In genomic region chrX:26915064-26915463, GRCh38 we compare ENCODE assay signal across 28 cellular contexts.
A peak's percentile ranks its signal among the peaks of the same experiment; 100 is the strongest.
DNase-seq lines count a peak whose midpoint lies in the region; ATAC-seq and TF ChIP-seq lines count a peak whose summit lies in the region.
"Had no signal": no experiment of that assay in that cellular context is flagged by ENCODE, and none has a peak within 500 bp of the region (broad histone marks: within the 10 kb centered on the region; RNA-seq: fewer than 3 reads in every experiment).

No MANE protein-coding gene starts in this region.

- no peaks in the 10 kb centered on the region for H3K9me3 ChIP-seq in GM23248 (ENCODE audit: low read depth)
- H3K9me3 ChIP-seq: ovary, SK-N-SH, vagina had no signal

- H3K79me2 ChIP-seq in GM23248 (ENCODE audit: insufficient read depth) = no peaks in the 10 kb centered on the region

- no peaks in the 10 kb centered on the region for H3K9me2 ChIP-seq in GM23248 (ENCODE audit: insufficient read depth)
- H3K9me2 ChIP-seq: SK-N-SH had no signal

- no peaks in the 10 kb centered on the region for H4K20me1 ChIP-seq in GM23248 (ENCODE audit: insufficient read depth)

- no peak overlapping the region for H3K4me2 ChIP-seq in GM23248 (ENCODE audit: unreplicated experiment)
- H3K4me2 ChIP-seq: SK-N-SH had no signal

- peak; percentile 35 for DNase-seq in GM23248
- peak; percentile 93 for DNase-seq in NCI-H748 (lab: John Stamatoyannopoulos, UW; ENCODE audit: unreplicated experiment)
- peak; percentile 72 for DNase-seq in dermis blood vessel endothelial cell
- peak; percentile 43 for DNase-seq in kidney epithelial cell (ENCODE audit: low read depth)
- no peak for DNase-seq in activated T-cell treated with anti-CD3 and anti-CD28 coated beads, Interleukin-2, amount 50 U/mL, for 1 hour
- no peak for DNase-seq in NCI-H2196 treated with DMSO at 0.1 percent for 48 hours (lab: John Stamatoyannopoulos, UW; ENCODE audit: unreplicated experiment)
- DNase-seq: activated CD4-positive, alpha-beta T cell treated with anti-CD3 and anti-CD28 coated beads for 1 hour; activated CD8-positive, alpha-beta T cell treated with anti-CD3 and anti-CD28 coated beads for 36 hours; activated naive CD8-positive, alpha-beta T cell treated with anti-CD3 and anti-CD28 coated beads for 36 hours; CD4-positive, CD25-positive, alpha-beta regulatory T cell; dorsolateral prefrontal cortex; GOT3; head of caudate nucleus; kidney glomerular epithelial cell; NCI-H1436 treated with DMSO at 0.1 percent for 48 hours; NCI-H526; ovary; SK-N-SH; small intestine; T-helper 17 cell had no signal

- no peaks in the 10 kb centered on the region for H3F3A ChIP-seq in GM23248 (ENCODE audit: insufficient read depth)

- H3K27me3 Mint-ChIP-seq in activated T-helper 17 cell treated with anti-CD3 and anti-CD28 coated beads, Interleukin-2, amount 50 U/mL, for 72 hours = no peaks in the 10 kb centered on the region
- H3K27me3 Mint-ChIP-seq: activated CD8-positive, alpha-beta T cell treated with anti-CD3 and anti-CD28 coated beads for 36 hours; activated naive CD8-positive, alpha-beta T cell treated with anti-CD3 and anti-CD28 coated beads for 36 hours; CD4-positive, CD25-positive, alpha-beta regulatory T cell; central memory CD8-positive, alpha-beta T cell; stimulated activated naive CD8-positive, alpha-beta T cell treated with anti-CD3 and anti-CD28 coated beads, Interleukin-15, Interleukin-2, amounts not matched to agents 100 ng/mL and 50 ng/mL, for 24 hours; T-helper 17 cell had no signal

- no peak overlapping the region for H3K27ac ChIP-seq in GM23248
- H3K27ac ChIP-seq: dorsolateral prefrontal cortex, ovary, vagina had no signal

- H3K9ac ChIP-seq in GM23248 = no peak overlapping the region
- H3K9ac ChIP-seq: SK-N-SH had no signal

- no peaks in the 10 kb centered on the region for H3K4me1 Mint-ChIP-seq in activated T-helper 17 cell treated with anti-CD3 and anti-CD28 coated beads, Interleukin-2, amount 50 U/mL, for 72 hours
- H3K4me1 Mint-ChIP-seq: activated naive CD8-positive, alpha-beta T cell treated with anti-CD3 and anti-CD28 coated beads for 36 hours; CD4-positive, CD25-positive, alpha-beta regulatory T cell; central memory CD8-positive, alpha-beta T cell; nephron; T-helper 17 cell had no signal

- 42 to 47% methylated on average over 2 of the region's 2 CpGs for WGBS in GM23248 (ENCODE audit: low coverage in 1 of 2, low lambda C conversion rate in 2 of 2, missing lambda C conversion rate in 2 of 2), 2 experiments

- no peak for TF ChIP-seq CTCF in kidney epithelial cell (IDR thresholded peaks at IDR 0.05; ENCODE audit: insufficient read depth, low read length, poor library complexity, severe bottlenecking)

- in situ Hi-C loops in GM23248 (cut with MboI) = no loop called here

- H3K4me3 Mint-ChIP-seq in activated T-helper 17 cell treated with anti-CD3 and anti-CD28 coated beads, Interleukin-2, amount 50 U/mL, for 72 hours = no peak overlapping the region
- H3K4me3 Mint-ChIP-seq: activated CD8-positive, alpha-beta T cell treated with anti-CD3 and anti-CD28 coated beads for 36 hours; activated naive CD8-positive, alpha-beta T cell treated with anti-CD3 and anti-CD28 coated beads for 36 hours; CD4-positive, CD25-positive, alpha-beta regulatory T cell; central memory CD8-positive, alpha-beta T cell; nephron; stimulated activated naive CD8-positive, alpha-beta T cell treated with anti-CD3 and anti-CD28 coated beads, Interleukin-15, Interleukin-2, amounts not matched to agents 100 ng/mL and 50 ng/mL, for 24 hours; T-helper 17 cell had no signal

- ATAC-seq in activated T-helper 17 cell treated with anti-CD3 and anti-CD28 coated beads, Interleukin-2, amount 50 U/mL, for 72 hours (replicated peaks) = no peak
- ATAC-seq in HG03025 (IDR thresholded peaks at IDR 0.05; ENCODE audit: low FRiP score, unreplicated experiment) = no peak
- ATAC-seq: activated CD8-positive, alpha-beta T cell treated with anti-CD3 and anti-CD28 coated beads for 36 hours; K562; T-helper 17 cell had no signal

- H3K9me3 Mint-ChIP-seq in activated T-helper 17 cell treated with anti-CD3 and anti-CD28 coated beads, Interleukin-2, amount 50 U/mL, for 72 hours = no peaks in the 10 kb centered on the region
- H3K9me3 Mint-ChIP-seq: activated CD8-positive, alpha-beta T cell treated with anti-CD3 and anti-CD28 coated beads for 36 hours; activated naive CD8-positive, alpha-beta T cell treated with anti-CD3 and anti-CD28 coated beads for 36 hours; nephron; stimulated activated naive CD8-positive, alpha-beta T cell treated with anti-CD3 and anti-CD28 coated beads, Interleukin-15, Interleukin-2, amounts not matched to agents 100 ng/mL and 50 ng/mL, for 24 hours had no signal

- H3K27me3 ChIP-seq in GM23248 (replicated peaks; ENCODE audit: insufficient read depth) (no peaks in the 10 kb centered on the region), kidney epithelial cell (ENCODE audit: control insufficient read depth, insufficient read depth, low read length) (no peaks in the 10 kb centered on the region)
- H3K27me3 ChIP-seq: ovary, vagina had no signal

- H2AFZ ChIP-seq in GM23248 = no peak overlapping the region

- peaks cover 23% of the 10 kb centered on the region for H3K4me1 ChIP-seq in GM23248 (ENCODE audit: insufficient read depth)
- H3K4me1 ChIP-seq: vagina had no signal

- H3K36me3 ChIP-seq in GM23248 (ENCODE audit: low read depth) (no peaks in the 10 kb centered on the region), kidney epithelial cell (ENCODE audit: control insufficient read depth, insufficient read depth, low read length) (no peaks in the 10 kb centered on the region)
- H3K36me3 ChIP-seq: ovary, vagina had no signal

- H3K36me3 Mint-ChIP-seq in activated T-helper 17 cell treated with anti-CD3 and anti-CD28 coated beads, Interleukin-2, amount 50 U/mL, for 72 hours (ENCODE audit: low read depth) = no peaks in the 10 kb centered on the region
- H3K36me3 Mint-ChIP-seq: activated naive CD8-positive, alpha-beta T cell treated with anti-CD3 and anti-CD28 coated beads for 36 hours; CD4-positive, CD25-positive, alpha-beta regulatory T cell had no signal

- H3K27ac Mint-ChIP-seq in activated T-helper 17 cell treated with anti-CD3 and anti-CD28 coated beads, Interleukin-2, amount 50 U/mL, for 72 hours = no peak overlapping the region
- H3K27ac Mint-ChIP-seq: activated CD8-positive, alpha-beta T cell treated with anti-CD3 and anti-CD28 coated beads for 36 hours; activated naive CD8-positive, alpha-beta T cell treated with anti-CD3 and anti-CD28 coated beads for 36 hours; CD4-positive, CD25-positive, alpha-beta regulatory T cell; nephron; stimulated activated naive CD8-positive, alpha-beta T cell treated with anti-CD3 and anti-CD28 coated beads, Interleukin-15, Interleukin-2, amounts not matched to agents 100 ng/mL and 50 ng/mL, for 24 hours; T-helper 17 cell had no signal

- H3K4me3 ChIP-seq in GM23248 (no peak overlapping the region), kidney epithelial cell (ENCODE audit: low read depth, low read length) (no peak overlapping the region)
- H3K4me3 ChIP-seq: dorsolateral prefrontal cortex, K562, lung, ovary, vagina had no signal

Comparison
In these comparisons a context has a peak if more than half of its experiments do, and no peak if none do; other contexts are left out.
1. DNase-seq: peak in GM23248 (single experiment), NCI-H748 (single experiment), dermis blood vessel endothelial cell (single experiment) and kidney epithelial cell (single experiment); none in activated T-cell treated with anti-CD3 and anti-CD28 coated beads, Interleukin-2, amount 50 U/mL, for 1 hour (single experiment) and NCI-H2196 treated with DMSO at 0.1 percent for 48 hours (single experiment).